ENCODE assay signal across 22 cellular contexts in genomic region chr2:29186812-29187211, GRCh38.
A peak's percentile ranks its signal among the peaks of the same experiment; 100 is the strongest.
DNase-seq lines count a peak whose midpoint lies in the region; ATAC-seq and TF ChIP-seq lines count a peak whose summit lies in the region.
"Had no signal": no experiment of that assay in that cellular context is flagged by ENCODE, and none has a peak within 500 bp of the region (broad histone marks: within the 10 kb centered on the region; RNA-seq: fewer than 3 reads in every experiment).

No MANE protein-coding gene starts in this region.

- H3K27ac ChIP-seq in A673 (ENCODE audit: low read depth, low read length, poor library complexity, severe bottlenecking) (peak overlapping the region; percentile 86), SK-N-MC (peak overlapping the region; percentile 94)
- H3K27ac ChIP-seq: 22Rv1, A549, BLaER1 had no signal

- DNase-seq in A673 (ENCODE audit: low spot score) (peak; percentile 88), SK-N-MC (ENCODE audit: low read depth, low spot score) (peak; percentile 86), choroid plexus epithelial cell (ENCODE audit: low read depth) (peak; percentile 33), NCI-H82 treated with DMSO at 0.1 percent for 48 hours (lab: John Stamatoyannopoulos, UW; ENCODE audit: unreplicated experiment) (no peak)
- DNase-seq: ACHN; BE2C; C1 segment of cervical spinal cord; CD4-positive, alpha-beta memory T cell; CD4-positive, CD25-positive, alpha-beta regulatory T cell; CD8-positive, alpha-beta memory T cell; COR-L47; DMS 273 treated with DMSO at 0.1 percent for 48 hours; DMS153; DMS53; DMS79; DND-41; EL; GDM1 had no signal

- H3K4me3 ChIP-seq in A673 (ENCODE audit: low read depth, low read length, poor library complexity, severe bottlenecking) (no peak overlapping the region), SK-N-MC (peak overlapping the region; percentile 46), choroid plexus epithelial cell (ENCODE audit: low read depth, low read length) (no peak overlapping the region)
- H3K4me3 ChIP-seq: A549, BLaER1 had no signal

- peak overlapping the region; percentile 31 for H3K9ac ChIP-seq in SK-N-MC (ENCODE audit: insufficient read length)
- H3K9ac ChIP-seq: BLaER1 had no signal

- CTCF ChIA-PET in A673 (lab: Charles Lee) = no interaction called here

- no TSS peak for BruUV-seq in A673 (replicated peaks; lab: Mats Ljungman, UMichigan)

- no peak for TF ChIP-seq CTCF in A673 (conservative IDR thresholded peaks at IDR 0.05; ENCODE audit: low read depth, low read length)
- TF ChIP-seq CTCF in choroid plexus epithelial cell (conservative IDR thresholded peaks at IDR 0.05; ENCODE audit: low read depth, low read length) = no peak

- POLR2A ChIA-PET in A673 (lab: Charles Lee; ENCODE audit: low non-redundant PET) = no interaction called here

- H3K36me3 ChIP-seq in A673 (ENCODE audit: insufficient read depth, low read length, poor library complexity, severe bottlenecking) = no peaks in the 10 kb centered on the region
- H3K36me3 ChIP-seq in SK-N-MC (ENCODE audit: insufficient read depth, low read length) = peaks cover 10% of the 10 kb centered on the region
- H3K36me3 ChIP-seq: BE2C, BLaER1 had no signal

- peaks cover 29% of the 10 kb centered on the region for H3K4me1 ChIP-seq in A673 (ENCODE audit: insufficient read depth, low read length, poor library complexity, severe bottlenecking)
- H3K4me1 ChIP-seq: BE2C had no signal

- H3K9me3 ChIP-seq in A673 (ENCODE audit: low read depth, low read length, poor library complexity, severe bottlenecking) (no peaks in the 10 kb centered on the region), SK-N-MC (ENCODE audit: low read depth, low read length) (0 out of 2 replicates have a peak, but pooled peaks cover 3% of the 10 kb centered on the region)
- H3K9me3 ChIP-seq: A549, BE2C had no signal

- ATAC-seq in GM18858 (IDR thresholded peaks at IDR 0.05; ENCODE audit: unreplicated experiment) = no peak
- ATAC-seq: A549 had no signal

- intact Hi-C loops in A673 (cut with micrococcal nuclease; ENCODE audit: unreplicated experiment) = no loop called here

- no peaks in the 10 kb centered on the region for H3K27me3 ChIP-seq in A673 (replicated peaks; ENCODE audit: insufficient read depth, low read depth, low read length, poor library complexity)
- H3K27me3 ChIP-seq: BE2C, BLaER1 had no signal
